In genomic region chr2:233152541-233152940, GRCh38 we compare ENCODE assay signal across 13 cellular contexts.
DNase-seq lines count a peak whose midpoint lies in the region; ATAC-seq and TF ChIP-seq lines count a peak whose summit lies in the region.
"Had no signal": no experiment of that assay in that cellular context is flagged by ENCODE, and none has a peak within 500 bp of the region (broad histone marks: within the 10 kb centered on the region; RNA-seq: fewer than 3 reads in every experiment).

No MANE protein-coding gene starts in this region.

- H3K27ac ChIP-seq in prostate gland, result no peak overlapping the region
- H3K27ac ChIP-seq in stomach, result no peak overlapping the region
- H3K27ac ChIP-seq: epithelial cell of prostate, skin epidermis had no signal

- H3K9me3 ChIP-seq in prostate gland (no peaks in the 10 kb centered on the region), stomach (no peaks in the 10 kb centered on the region)

- H3K4me3 ChIP-seq in prostate gland (no peak overlapping the region), stomach (no peak overlapping the region)
- H3K4me3 ChIP-seq: skin epidermis had no signal

- DNase-seq in NCI-H2227 (lab: John Stamatoyannopoulos, UW; ENCODE audit: unreplicated experiment), result peak; percentile 17
- DNase-seq in NCI-H2227 treated with DMSO at 0.1 percent for 48 hours (lab: John Stamatoyannopoulos, UW), result no peak
- DNase-seq in NCI-H446 treated with DMSO at 0.1 percent for 48 hours (lab: John Stamatoyannopoulos, UW), result peak; percentile 46
- peak; percentile 20 for DNase-seq in fibroblast of peridontal ligament (ENCODE audit: extremely low read depth)
- DNase-seq in prostate gland (ENCODE audit: low spot score), result peak; percentile 33
- no peak for DNase-seq in stomach
- no peak for DNase-seq in MV-4-11 (lab: John Stamatoyannopoulos, UW)
- DNase-seq: activated gamma-delta T cell, NCI-H526 treated with DMSO at 0.1 percent for 48 hours, T-helper 9 cell had no signal

- TF ChIP-seq EP300 in stomach (IDR thresholded peaks at IDR 0.05), result no peak

- no peaks in the 10 kb centered on the region for H3K27me3 ChIP-seq in prostate gland (replicated peaks; ENCODE audit: insufficient read depth)
- H3K27me3 ChIP-seq in stomach, result no peaks in the 10 kb centered on the region

- TF ChIP-seq CTCF in prostate gland (IDR thresholded peaks at IDR 0.05) (no peak), stomach (IDR thresholded peaks at IDR 0.05) (no peak)

- H3K36me3 ChIP-seq in prostate gland (no peaks in the 10 kb centered on the region), stomach (peaks cover 0 to 45% (median 17%) of the 10 kb centered on the region in 4 donors)

- TF ChIP-seq POLR2A in prostate gland (IDR thresholded peaks at IDR 0.05) (no peak), stomach (IDR thresholded peaks at IDR 0.05) (no peak), GM18505 (IDR thresholded peaks at IDR 0.05; ENCODE audit: borderline replicate concordance, extremely low read depth, insufficient read depth, insufficient read length) (no peak)

- whole genome bisulfite sequencing in prostate gland, result 9% methylated on average over 5 of the region's 5 CpGs
- WGBS in stomach, 5 donors, result 23 to 44% (median 36%) methylated on average over 3 to 5 of the region's 5 CpGs

- no peak for ATAC-seq in GM18505 (IDR thresholded peaks at IDR 0.05; ENCODE audit: unreplicated experiment)

- intact Hi-C loops in prostate gland (cut with DNase I) (no loop called here), stomach (cut with DNase I; ENCODE audit: low total_unique reads) (no loop called here)

- H3K4me1 ChIP-seq in prostate gland (replicated peaks) (no peaks in the 10 kb centered on the region), stomach (no peaks in the 10 kb centered on the region)

Comparison
In these comparisons a context has a peak if more than half of its experiments do, and no peak if none do; other contexts are left out.
1. DNase-seq: peak in NCI-H2227 (single experiment), NCI-H446 treated with DMSO at 0.1 percent for 48 hours (single experiment), fibroblast of peridontal ligament (single experiment) and prostate gland (single experiment); none in NCI-H2227 treated with DMSO at 0.1 percent for 48 hours (single experiment), stomach (single experiment) and MV-4-11 (single experiment).